ENCODE assay signal across 30 cellular contexts in genomic region chr12:52613363-52614030, GRCh38. TPM values are rescaled to one million over a fixed set of nuclear protein-coding genes. Genes with fewer than 3 reads are reported as not detected.
DNase-seq lines count a peak whose midpoint lies in the region; ATAC-seq, FAIRE-seq and TF ChIP-seq lines count a peak whose summit lies in the region.
"Had no signal": no experiment of that assay in that cellular context is flagged by ENCODE, and none has a peak within 500 bp of the region (broad histone marks: within the 10 kb centered on the region; RNA-seq: fewer than 3 reads in every experiment).

No MANE protein-coding gene starts in this region.

- CTCF ChIA-PET in activated CD4-positive, alpha-beta T cell treated with anti-CD3 and anti-CD28 coated beads, Interleukin-2, amount 10 ng/mL, durations not matched to agents 7 days and 5 days (lab: Charles Lee) = no interaction called here
- CTCF ChIA-PET in K562 (lab: Yijun Ruan, JAX; ENCODE audit: low intra/inter-chr PET ratio) = no interaction called here

- no peaks in the 10 kb centered on the region for H3K27me3 Mint-ChIP-seq in activated CD4-positive, alpha-beta T cell treated with anti-CD3 and anti-CD28 coated beads, Interleukin-2, amount 10 ng/mL, durations not matched to agents 7 days and 5 days
- peaks cover 0 to 6% of the 10 kb centered on the region in 2 donors for H3K27me3 Mint-ChIP-seq in natural killer cell (ENCODE audit: low read depth in 2 of 2)
- H3K27me3 Mint-ChIP-seq: stimulated activated naive CD8-positive, alpha-beta T cell treated with anti-CD3 and anti-CD28 coated beads, Interleukin-15, Interleukin-2, amounts not matched to agents 100 ng/mL and 50 ng/mL, for 24 hours had no signal

- peaks cover 30 to 46% (median 41%) of the 10 kb centered on the region in 10 experiments for H3K4me1 ChIP-seq in BLaER1 treated with 17β-estradiol and CSF1 and Interleukin-3, amounts not matched to agents 10 nM and 100 nM
- H3K4me1 ChIP-seq in K562 (replicated peaks in 1 of 2; ENCODE audit: control insufficient read depth in 2 of 2, insufficient read depth in 2 of 2, low read length in 2 of 2) (peaks cover 0 to 4% of the 10 kb centered on the region in 2 experiments; a peak in 3 of 5 replicates), GM23248 (ENCODE audit: insufficient read depth) (peaks cover 8% of the 10 kb centered on the region; the same call in 1 of the 2 replicates), mucosa of descending colon (ENCODE audit: low read depth) (no peaks in the 10 kb centered on the region)
- H3K4me1 ChIP-seq: tibial nerve had no signal

- H3F3A ChIP-seq in GM23248 (ENCODE audit: insufficient read depth) = no peaks in the 10 kb centered on the region

- H3K9ac ChIP-seq in BLaER1 treated with 17β-estradiol and CSF1 and Interleukin-3, amounts not matched to agents 10 nM and 100 nM = no peak overlapping the region; a peak in 1 of 22 replicates
- H3K9ac ChIP-seq in K562 (ENCODE audit: insufficient read depth in 1 of 2, low read depth in 2 of 2, low read length in 2 of 2) = no peak overlapping the region
- H3K9ac ChIP-seq in GM23248 = no peak overlapping the region
- H3K9ac ChIP-seq: KMS-11 had no signal

- intact Hi-C loops in K562 (cut with micrococcal nuclease) (no loop called here), natural killer cell (cut with micrococcal nuclease) (no loop called here), mucosa of descending colon (cut with DNase I, micrococcal nuclease) (no loop called here)

- H3K4me2 ChIP-seq in BLaER1 treated with 17β-estradiol and CSF1 and Interleukin-3, amounts not matched to agents 10 nM and 100 nM = peak overlapping the region; percentile 5 to 87 (median 82); a peak in 19 of 22 replicates
- no peak overlapping the region for H3K4me2 ChIP-seq in K562 (ENCODE audit: insufficient read depth, low read length)
- no peak overlapping the region for H3K4me2 ChIP-seq in GM23248 (ENCODE audit: unreplicated experiment)
- H3K4me2 ChIP-seq: GM23338, KMS-11, PC-9 had no signal

- DNase-seq in activated CD4-positive, alpha-beta T cell treated with anti-CD3 and anti-CD28 coated beads, Interleukin-2, amount 10 ng/mL, durations not matched to agents 7 days and 5 days = peak; percentile 4
- DNase-seq in activated CD4-positive, alpha-beta T cell treated with anti-CD3 and anti-CD28 coated beads, Interleukin-2, amount 50 U/mL, for 1 hour = no peak
- DNase-seq in K562 (ENCODE audit: extremely low read depth in 1 of 4, low spot score in 3 of 4) (no peak), natural killer cell (no peak), GM23248 (no peak), HPDE6-E6E7 (ENCODE audit: extremely low spot score) (no peak), mucosa of descending colon (no peak)
- DNase-seq: 8988T; brain microvascular endothelial cell; esophagus squamous epithelium; GDM1; mesenchymal stem cell; naive B cell; NCI-H146; NCI-H524; PC-9; Right ventricle myocardium superior; stimulated activated CD4-positive, alpha-beta T cell treated with anti-CD3 and anti-CD28 coated beads, Interleukin-4, amount 100 ng/mL, for 24 hours; T1000 had no signal

- no peak for TF ChIP-seq RAD21 in K562 (CRISPR knock-in tag; conservative IDR thresholded peaks at IDR 0.05 in 1 of 2, IDR thresholded peaks at IDR 0.05 in 1 of 2)

- in situ Hi-C loops in K562 (cut with MboI) (no loop called here), GM23248 (cut with MboI) (no loop called here)

- POLR2A ChIA-PET in activated CD4-positive, alpha-beta T cell treated with anti-CD3 and anti-CD28 coated beads, Interleukin-2, amount 10 ng/mL, durations not matched to agents 7 days and 5 days (lab: Charles Lee) = no interaction called here
- POLR2A ChIA-PET in K562 (lab: Yijun Ruan, JAX) = no interaction called here

- TF ChIP-seq POLR2A in K562 (conservative IDR thresholded peaks at IDR 0.05) = no peak

- H3K36me3 ChIP-seq in BLaER1 treated with 17β-estradiol and CSF1 and Interleukin-3, amounts not matched to agents 10 nM and 100 nM = no peaks in the 10 kb centered on the region
- H3K36me3 ChIP-seq in K562 (ENCODE audit: control insufficient read depth, insufficient read depth, low read length) (no peaks in the 10 kb centered on the region), GM23248 (ENCODE audit: low read depth) (no peaks in the 10 kb centered on the region), mucosa of descending colon (ENCODE audit: low read depth) (no peaks in the 10 kb centered on the region)
- H3K36me3 ChIP-seq: brain microvascular endothelial cell, esophagus squamous epithelium, tibial nerve had no signal

- H3K9me1 ChIP-seq in K562 (ENCODE audit: control insufficient read depth, insufficient read depth, low read length) = no peaks in the 10 kb centered on the region

- H3K9me3 ChIP-seq in BLaER1 treated with 17β-estradiol and CSF1 and Interleukin-3, amounts not matched to agents 10 nM and 100 nM (replicated peaks in 1 of 11) = no peaks in the 10 kb centered on the region
- H3K9me3 ChIP-seq in K562 (replicated peaks; ENCODE audit: control insufficient read depth, insufficient read depth, low read depth, low read length) (no peaks in the 10 kb centered on the region), GM23248 (ENCODE audit: low read depth) (no peaks in the 10 kb centered on the region), mucosa of descending colon (no peaks in the 10 kb centered on the region)
- H3K9me3 ChIP-seq: esophagus squamous epithelium, tibial nerve had no signal

- no peaks in the 10 kb centered on the region for H3K27me3 ChIP-seq in BLaER1 treated with 17β-estradiol and CSF1 and Interleukin-3, amounts not matched to agents 10 nM and 100 nM
- peaks cover 7 to 44% of the 10 kb centered on the region in 2 experiments; a peak in 4 of 5 replicates for H3K27me3 ChIP-seq in K562 (ENCODE audit: control insufficient read depth in 2 of 2, insufficient read depth in 2 of 2, low read length in 2 of 2)
- peaks cover 26% of the 10 kb centered on the region for H3K27me3 ChIP-seq in GM23248 (replicated peaks; ENCODE audit: insufficient read depth)

- TF ChIP-seq CTCF in K562 (IDR thresholded peaks at IDR 0.05 in 2 of 3, conservative IDR thresholded peaks at IDR 0.05 in 1 of 3; ENCODE audit: insufficient read depth in 2 of 3, low read depth in 1 of 3, low read length in 3 of 3) (no peak), natural killer cell (IDR thresholded peaks at IDR 0.05) (no peak), mucosa of descending colon (IDR thresholded peaks at IDR 0.05) (no peak)

- H3K9me2 ChIP-seq in GM23248 (ENCODE audit: insufficient read depth) = no peaks in the 10 kb centered on the region

- ATAC-seq in K562 (no peak), natural killer cell (no peak), mucosa of descending colon (no peak)
- ATAC-seq: GM23338, left lobe of liver, WTC11 had no signal

- H2AFZ ChIP-seq in K562 (ENCODE audit: low read depth, low read length) (no peak overlapping the region), GM23248 (no peak overlapping the region)
- H2AFZ ChIP-seq: GM23338, PC-9 had no signal

- H3K36me3 Mint-ChIP-seq in activated CD4-positive, alpha-beta T cell treated with anti-CD3 and anti-CD28 coated beads, Interleukin-2, amount 10 ng/mL, durations not matched to agents 7 days and 5 days (ENCODE audit: low read depth) = peaks cover 27% of the 10 kb centered on the region
- no peaks in the 10 kb centered on the region for H3K36me3 Mint-ChIP-seq in natural killer cell
- H3K36me3 Mint-ChIP-seq: naive B cell, WTC11 had no signal

- no peaks in the 10 kb centered on the region for H3K9me3 Mint-ChIP-seq in activated CD4-positive, alpha-beta T cell treated with anti-CD3 and anti-CD28 coated beads, Interleukin-2, amount 10 ng/mL, durations not matched to agents 7 days and 5 days
- no peaks in the 10 kb centered on the region for H3K9me3 Mint-ChIP-seq in natural killer cell
- H3K9me3 Mint-ChIP-seq: GM23338; naive B cell; stimulated activated naive CD8-positive, alpha-beta T cell treated with anti-CD3 and anti-CD28 coated beads, Interleukin-15, Interleukin-2, amounts not matched to agents 100 ng/mL and 50 ng/mL, for 24 hours; WTC11 had no signal

- H3K27ac Mint-ChIP-seq in activated CD4-positive, alpha-beta T cell treated with anti-CD3 and anti-CD28 coated beads, Interleukin-2, amount 10 ng/mL, durations not matched to agents 7 days and 5 days = peak overlapping the region; percentile 39
- H3K27ac Mint-ChIP-seq in natural killer cell = peak overlapping the region; percentile 53 to 59
- H3K27ac Mint-ChIP-seq: GM23338, naive B cell, WTC11 had no signal

- no peaks in the 10 kb centered on the region for H4K20me1 ChIP-seq in BLaER1 treated with 17β-estradiol and CSF1 and Interleukin-3, amounts not matched to agents 10 nM and 100 nM
- H4K20me1 ChIP-seq in K562 (replicated peaks; ENCODE audit: control insufficient read depth, insufficient read depth, low read length) (0 out of 2 replicates have a peak, but pooled peaks cover 2% of the 10 kb centered on the region), GM23248 (ENCODE audit: insufficient read depth) (no peaks in the 10 kb centered on the region)

- no peak for FAIRE-seq in K562 (lab: Jason Lieb, UNC)
- FAIRE-seq: frontal cortex, GM18507 had no signal

- no peaks in the 10 kb centered on the region for H3K79me2 ChIP-seq in K562 (ENCODE audit: control insufficient read depth, insufficient read depth, low read length)
- no peaks in the 10 kb centered on the region for H3K79me2 ChIP-seq in GM23248 (ENCODE audit: insufficient read depth)

- H3K4me3 ChIP-seq in BLaER1 treated with 17β-estradiol and CSF1 and Interleukin-3, amounts not matched to agents 10 nM and 100 nM = no peak overlapping the region
- H3K4me3 ChIP-seq in K562 (no peak overlapping the region), GM23248 (no peak overlapping the region), mucosa of descending colon (no peak overlapping the region)
- H3K4me3 ChIP-seq: esophagus squamous epithelium, GM23338, PC-9, tibial nerve had no signal

- no TSS peak for BruUV-seq in K562 (replicated peaks; lab: Mats Ljungman, UMichigan)

- peak overlapping the region in 7 of 11 experiments; percentile 13 to 80 (median 65); a peak in 12 of 22 replicates for H3K27ac ChIP-seq in BLaER1 treated with 17β-estradiol and CSF1 and Interleukin-3, amounts not matched to agents 10 nM and 100 nM
- H3K27ac ChIP-seq in K562 (ENCODE audit: extremely low read depth, low read depth, low read length) (no peak overlapping the region), GM23248 (no peak overlapping the region)
- H3K27ac ChIP-seq: brain microvascular endothelial cell, esophagus squamous epithelium, KMS-11, PC-9, tibial nerve had no signal

- WGBS in K562 (ENCODE audit: insufficient coverage, low coverage, missing lambda C conversion rate) = 53% methylated on average over 9 of the region's 9 CpGs
- WGBS in GM23248 (ENCODE audit: low coverage in 1 of 2, low lambda C conversion rate in 2 of 2, missing lambda C conversion rate in 2 of 2), 2 experiments = 83 to 88% methylated on average over 9 of the region's 9 CpGs

- H3K4me3 Mint-ChIP-seq in activated CD4-positive, alpha-beta T cell treated with anti-CD3 and anti-CD28 coated beads, Interleukin-2, amount 10 ng/mL, durations not matched to agents 7 days and 5 days = no peak overlapping the region
- no peak overlapping the region for H3K4me3 Mint-ChIP-seq in natural killer cell
- H3K4me3 Mint-ChIP-seq: GM23338; naive B cell; stimulated activated naive CD8-positive, alpha-beta T cell treated with anti-CD3 and anti-CD28 coated beads, Interleukin-15, Interleukin-2, amounts not matched to agents 100 ng/mL and 50 ng/mL, for 24 hours; WTC11 had no signal

- TF ChIP-seq EP300 in K562 (IDR thresholded peaks at IDR 0.05; ENCODE audit: low read length) = no peak

- H3K4me1 Mint-ChIP-seq in activated CD4-positive, alpha-beta T cell treated with anti-CD3 and anti-CD28 coated beads, Interleukin-2, amount 10 ng/mL, durations not matched to agents 7 days and 5 days = peaks cover 83% of the 10 kb centered on the region
- H3K4me1 Mint-ChIP-seq in natural killer cell = peaks cover 59 to 68% of the 10 kb centered on the region in 2 donors
- H3K4me1 Mint-ChIP-seq: GM23338, naive B cell had no signal

RNA-seq across cellular contexts. Expression of gene KRT73, which starts 4.9 kb away (rescaled TPM):
- total RNA-seq in activated CD4-positive, alpha-beta T cell treated with anti-CD3 and anti-CD28 coated beads, Interleukin-2, amount 10 ng/mL, durations not matched to agents 7 days and 5 days = 1 to 10 TPM; 8.2 to 8.6 TPM
- total RNA-seq in K562 (2011; cell fraction: chromatin; rRNA removed; ENCODE audit: low replicate concordance) = not detected in 2 replicates
- total RNA-seq in K562 (2011; cell fraction: nucleolus; rRNA removed) = not detected in 2 replicates
- total RNA-seq in K562 (2011; cell fraction: nucleoplasm; rRNA removed) = not detected in 2 replicates
- 0.14 TPM in 1 of 2 replicates, not detected in the other for total RNA-seq in K562 (2014; rRNA removed)
- total RNA-seq in K562 (2014; rRNA removed; fragmentation: Illumina TruSeq; extraction: Trizol) = not detected in 2 replicates
- total RNA-seq in K562 (2015; rRNA removed; fragmentation: Illumina TruSeq; extraction: Trizol) = 0.11 and 0.18 TPM in 2 replicates
- not detected in 2 replicates for total RNA-seq in K562 (2021)
- not detected in 2 replicates for polyA plus RNA-seq in K562 (2011; rRNA removed)
- not detected in 2 replicates for polyA plus RNA-seq in K562 (2011; cell fraction: cytosol; rRNA removed)
- polyA plus RNA-seq in K562 (2011; cell fraction: nucleus; rRNA removed) = 0.13 TPM in 1 of 2 replicates, not detected in the other
- polyA plus RNA-seq in K562 (2012) = 0.18 and 0.37 TPM in 2 replicates
- polyA plus RNA-seq in K562 (2014; fragmentation: Illumina TruSeq; extraction: Trizol) = 0.09 TPM in 1 of 2 replicates, not detected in the other
- not detected for polyA plus RNA-seq in K562 (2014; fragmentation: Nextera tagmentation; extraction: Ambion mirVana)
- polyA plus RNA-seq in K562 (2014; rRNA removed) = 0.13 TPM in 1 of 2 replicates, not detected in the other
- polyA minus RNA-seq in K562 (2011; rRNA and poly(A)+ RNA removed) = not detected in 2 replicates
- not detected in 2 replicates for polyA minus RNA-seq in K562 (2011; cell fraction: cytosol; rRNA and poly(A)+ RNA removed)
- polyA minus RNA-seq in K562 (2011; cell fraction: nucleus; rRNA and poly(A)+ RNA removed) = not detected in 2 replicates
- total RNA-seq in natural killer cell = 10 to 100 TPM; 12.4 to 92.9 (median 23.3) TPM
- total RNA-seq in GM23248 (2014; rRNA removed; shearing (Covaris generic)) = not detected in 2 replicates
- polyA plus RNA-seq in GM23248 (2016; fragmentation: Nextera tagmentation; extraction: Ambion mirVana) = not detected in 2 replicates
- total RNA-seq in mucosa of descending colon = not detected
- total RNA-seq: frontal cortex, GM23338, left lobe of liver, osteoblast, PC-9, renal cortical epithelial cell, Right ventricle myocardium superior, tibial nerve, WTC11 had no signal
- polyA plus RNA-seq: GM23338 had no signal

RNA-seq across cellular contexts. Expression of gene KRT72, which starts 12.2 kb away (rescaled TPM):
- total RNA-seq in activated CD4-positive, alpha-beta T cell treated with anti-CD3 and anti-CD28 coated beads, Interleukin-2, amount 10 ng/mL, durations not matched to agents 7 days and 5 days = 10 to 100 TPM; 12.3 to 13.0 TPM
- not detected in 2 replicates for total RNA-seq in K562 (2011; cell fraction: chromatin; rRNA removed; ENCODE audit: low replicate concordance)
- total RNA-seq in K562 (2011; cell fraction: nucleolus; rRNA removed) = not detected in 2 replicates
- total RNA-seq in K562 (2011; cell fraction: nucleoplasm; rRNA removed) = not detected in 2 replicates
- total RNA-seq in K562 (2014; rRNA removed) (not detected in 2 replicates), K562 (2014; rRNA removed; fragmentation: Illumina TruSeq; extraction: Trizol) (not detected in 2 replicates), K562 (2015; rRNA removed; fragmentation: Illumina TruSeq; extraction: Trizol) (not detected in 2 replicates), K562 (2021) (0.09 TPM in 1 of 2 replicates, not detected in the other), natural killer cell (100 to 1,000 TPM in 1 of 3 donors, 10 to 100 TPM in 2; 21.9 to 136 (median 38.0) TPM), mucosa of descending colon (not detected)
- polyA plus RNA-seq in K562 (2011; rRNA removed) (not detected in 2 replicates), K562 (2014; fragmentation: Illumina TruSeq; extraction: Trizol) (not detected in 2 replicates), K562 (2014; fragmentation: Nextera tagmentation; extraction: Ambion mirVana) (not detected), K562 (2014; rRNA removed) (not detected in 2 replicates), GM23248 (2016; fragmentation: Nextera tagmentation; extraction: Ambion mirVana) (not detected in 2 replicates)
- not detected in 2 replicates for polyA plus RNA-seq in K562 (2011; cell fraction: cytosol; rRNA removed)
- polyA plus RNA-seq in K562 (2011; cell fraction: nucleus; rRNA removed) = not detected in 2 replicates
- polyA plus RNA-seq in K562 (2012) = 0.21 and 0.65 TPM in 2 replicates
- not detected in 2 replicates for polyA minus RNA-seq in K562 (2011; rRNA and poly(A)+ RNA removed)
- polyA minus RNA-seq in K562 (2011; cell fraction: cytosol; rRNA and poly(A)+ RNA removed) = not detected in 2 replicates
- not detected in 2 replicates for polyA minus RNA-seq in K562 (2011; cell fraction: nucleus; rRNA and poly(A)+ RNA removed)
- total RNA-seq in GM23248 (2014; rRNA removed; shearing (Covaris generic)) = not detected in 2 replicates
- total RNA-seq: esophagus squamous epithelium, frontal cortex, GM23338, left lobe of liver, osteoblast, PC-9, renal cortical epithelial cell, Right ventricle myocardium superior, tibial nerve, WTC11 had no signal
- polyA plus RNA-seq: GM23338 had no signal

RNA-seq across cellular contexts. Expression of gene KRT2, which starts 38.5 kb away (rescaled TPM):
- under 1 TPM; 0.10 TPM for total RNA-seq in activated CD4-positive, alpha-beta T cell treated with anti-CD3 and anti-CD28 coated beads, Interleukin-2, amount 10 ng/mL, durations not matched to agents 7 days and 5 days
- total RNA-seq in K562 (2011; cell fraction: chromatin; rRNA removed; ENCODE audit: low replicate concordance) = not detected in 2 replicates
- total RNA-seq in K562 (2011; cell fraction: nucleolus; rRNA removed) = not detected in 2 replicates
- total RNA-seq in K562 (2011; cell fraction: nucleoplasm; rRNA removed) = not detected in 2 replicates
- total RNA-seq in K562 (2014; rRNA removed) (0.04 TPM in 1 of 2 replicates, not detected in the other), K562 (2014; rRNA removed; fragmentation: Illumina TruSeq; extraction: Trizol) (0.04 and 0.10 TPM in 2 replicates), K562 (2015; rRNA removed; fragmentation: Illumina TruSeq; extraction: Trizol) (0.60 and 0.69 TPM in 2 replicates), K562 (2021) (0.11 TPM in 1 of 2 replicates, not detected in the other), natural killer cell (1 to 10 TPM in 1 of 3 donors, under 1 TPM in 2; 0.63 to 1.4 (median 0.66) TPM), mucosa of descending colon (under 1 TPM in 1 of 3 donors, not detected in 2; 0.12 TPM)
- polyA plus RNA-seq in K562 (2011; rRNA removed) (0.03 and 0.04 TPM in 2 replicates), K562 (2014; fragmentation: Illumina TruSeq; extraction: Trizol) (0.06 TPM in 1 of 2 replicates, not detected in the other), K562 (2014; fragmentation: Nextera tagmentation; extraction: Ambion mirVana) (under 1 TPM; 0.07 to 0.10 TPM), K562 (2014; rRNA removed) (0.17 TPM in 1 of 2 replicates, not detected in the other), GM23248 (2016; fragmentation: Nextera tagmentation; extraction: Ambion mirVana) (not detected in 2 replicates)
- polyA plus RNA-seq in K562 (2011; cell fraction: cytosol; rRNA removed) = not detected in 2 replicates
- 0.06 TPM in 1 of 2 replicates, not detected in the other for polyA plus RNA-seq in K562 (2011; cell fraction: nucleus; rRNA removed)
- 0.42 and 0.87 TPM in 2 replicates for polyA plus RNA-seq in K562 (2012)
- polyA minus RNA-seq in K562 (2011; rRNA and poly(A)+ RNA removed) = not detected in 2 replicates
- polyA minus RNA-seq in K562 (2011; cell fraction: cytosol; rRNA and poly(A)+ RNA removed) = not detected in 2 replicates
- polyA minus RNA-seq in K562 (2011; cell fraction: nucleus; rRNA and poly(A)+ RNA removed) = not detected in 2 replicates
- not detected in 2 replicates for total RNA-seq in GM23248 (2014; rRNA removed; shearing (Covaris generic))
- total RNA-seq: frontal cortex, GM23338, left lobe of liver, osteoblast, PC-9, renal cortical epithelial cell, Right ventricle myocardium superior, tibial nerve, WTC11 had no signal
- polyA plus RNA-seq: GM23338 had no signal

RNA-seq across cellular contexts. Expression of gene KRT74, which starts 39.9 kb away (rescaled TPM):
- under 1 TPM; 0.15 TPM for total RNA-seq in activated CD4-positive, alpha-beta T cell treated with anti-CD3 and anti-CD28 coated beads, Interleukin-2, amount 10 ng/mL, durations not matched to agents 7 days and 5 days
- total RNA-seq in K562 (2011; cell fraction: chromatin; rRNA removed; ENCODE audit: low replicate concordance) = not detected in 2 replicates
- total RNA-seq in K562 (2011; cell fraction: nucleolus; rRNA removed) = not detected in 2 replicates
- not detected in 2 replicates for total RNA-seq in K562 (2011; cell fraction: nucleoplasm; rRNA removed)
- total RNA-seq in K562 (2014; rRNA removed) (not detected in 2 replicates), K562 (2014; rRNA removed; fragmentation: Illumina TruSeq; extraction: Trizol) (not detected in 2 replicates), K562 (2015; rRNA removed; fragmentation: Illumina TruSeq; extraction: Trizol) (not detected in 2 replicates), K562 (2021) (not detected in 2 replicates), natural killer cell (1 to 10 TPM in 1 of 3 donors, under 1 TPM in 2; 0.38 to 1.2 (median 0.38) TPM), mucosa of descending colon (not detected)
- polyA plus RNA-seq in K562 (2011; rRNA removed) (not detected in 2 replicates), K562 (2014; fragmentation: Illumina TruSeq; extraction: Trizol) (not detected in 2 replicates), K562 (2014; fragmentation: Nextera tagmentation; extraction: Ambion mirVana) (not detected), K562 (2014; rRNA removed) (not detected in 2 replicates), GM23248 (2016; fragmentation: Nextera tagmentation; extraction: Ambion mirVana) (not detected in 2 replicates)
- polyA plus RNA-seq in K562 (2011; cell fraction: cytosol; rRNA removed) = not detected in 2 replicates
- not detected in 2 replicates for polyA plus RNA-seq in K562 (2011; cell fraction: nucleus; rRNA removed)
- polyA plus RNA-seq in K562 (2012) = not detected in 2 replicates
- not detected in 2 replicates for polyA minus RNA-seq in K562 (2011; rRNA and poly(A)+ RNA removed)
- polyA minus RNA-seq in K562 (2011; cell fraction: cytosol; rRNA and poly(A)+ RNA removed) = not detected in 2 replicates
- not detected in 2 replicates for polyA minus RNA-seq in K562 (2011; cell fraction: nucleus; rRNA and poly(A)+ RNA removed)
- not detected in 2 replicates for total RNA-seq in GM23248 (2014; rRNA removed; shearing (Covaris generic))
- total RNA-seq: frontal cortex, GM23338, left lobe of liver, osteoblast, PC-9, renal cortical epithelial cell, Right ventricle myocardium superior, tibial nerve, WTC11 had no signal
- polyA plus RNA-seq: GM23338 had no signal

Comparison
In these comparisons a context has a peak if more than half of its experiments do, and no peak if none do; other contexts are left out.
1. H3K27ac ChIP-seq: peak in BLaER1 treated with 17β-estradiol and CSF1 and Interleukin-3, amounts not matched to agents 10 nM and 100 nM (7 of 11); none in K562 (single experiment) and GM23248 (single experiment).
2. H3K4me2 ChIP-seq: peak in BLaER1 treated with 17β-estradiol and CSF1 and Interleukin-3, amounts not matched to agents 10 nM and 100 nM (11 of 11); none in K562 (single experiment) and GM23248 (single experiment).
3. RNA of gene KRT72, which starts 12.2 kb away (total RNA-seq): 21.9 to 136 TPM in natural killer cell and 12.3 to 13.0 TPM in activated CD4-positive, alpha-beta T cell treated with anti-CD3 and anti-CD28 coated beads, Interleukin-2, amount 10 ng/mL, durations not matched to agents 7 days and 5 days; not detected in mucosa of descending colon, 0.09 TPM in K562 and not detected in GM23248; every median in the first group is over 10 times any median in the second.